ENCODE assay signal across 7 cellular contexts in genomic region chr9:78235296-78235770, GRCh38. TPM values are rescaled to one million over a fixed set of nuclear protein-coding genes. Genes with fewer than 3 reads are reported as not detected.
DNase-seq lines count a peak whose midpoint lies in the region; ATAC-seq and TF ChIP-seq lines count a peak whose summit lies in the region.

No MANE protein-coding gene starts in this region.

- H3K9me3 Mint-ChIP-seq in T-cell, result no peaks in the 10 kb centered on the region

- H3K36me3 Mint-ChIP-seq in T-cell, result peaks cover 9% of the 10 kb centered on the region

- H4K20me1 ChIP-seq in GM23248 (ENCODE audit: insufficient read depth) (no peaks in the 10 kb centered on the region), osteoblast (ENCODE audit: insufficient read depth, low read length) (no peaks in the 10 kb centered on the region)

- peak overlapping the region; percentile 94 to 95 for H3K27ac Mint-ChIP-seq in T-cell

- POLR2A ChIA-PET in T-cell (lab: Charles Lee), result no interaction called here

- H3K9me2 ChIP-seq in GM23248 (ENCODE audit: insufficient read depth), result no peaks in the 10 kb centered on the region

- no peak for TF ChIP-seq CTCF in fibroblast of villous mesenchyme (IDR thresholded peaks at IDR 0.05; ENCODE audit: insufficient read depth, low read depth, low read length)
- TF ChIP-seq CTCF in osteoblast (IDR thresholded peaks at IDR 0.05; ENCODE audit: extremely low read depth, low read depth, low read length), result no peak

- peaks cover 16% of the 10 kb centered on the region for H3K79me2 ChIP-seq in GM23248 (ENCODE audit: insufficient read depth)
- peaks cover 14% of the 10 kb centered on the region for H3K79me2 ChIP-seq in osteoblast (ENCODE audit: insufficient read depth, low read length)

- H3K4me2 ChIP-seq in GM23248 (ENCODE audit: unreplicated experiment), result peak overlapping the region; percentile 93
- peak overlapping the region; percentile 94 for H3K4me2 ChIP-seq in osteoblast (ENCODE audit: insufficient read depth, low read length)

- ATAC-seq in T-cell (replicated peaks in 1 of 4) (peak in 1 of 4 experiments; percentile 0), HG02973 (IDR thresholded peaks at IDR 0.05; ENCODE audit: unreplicated experiment) (no peak)

- peaks cover 31 to 47% (median 32%) of the 10 kb centered on the region in 3 donors for H3K4me1 Mint-ChIP-seq in T-cell

- peaks cover 9% of the 10 kb centered on the region; the same call in 1 of the 2 replicates for H3F3A ChIP-seq in GM23248 (ENCODE audit: insufficient read depth)

- peak; percentile 61 for DNase-seq in GM23248
- no peak for DNase-seq in T-cell
- DNase-seq in fibroblast of villous mesenchyme (ENCODE audit: low read depth), result peak; percentile 51
- DNase-seq in osteoblast (ENCODE audit: insufficient read length, low spot score, missing footprints), result peak; percentile 82
- no peak for DNase-seq in HPDE6-E6E7 (ENCODE audit: extremely low spot score)
- no peak for DNase-seq in NCI-H2081 treated with DMSO at 0.1 percent for 48 hours (lab: John Stamatoyannopoulos, UW)

- in situ Hi-C loops in GM23248 (cut with MboI), result no loop called here

- H3K4me1 ChIP-seq in GM23248 (ENCODE audit: insufficient read depth), result peaks cover 10% of the 10 kb centered on the region; the same call in 1 of the 2 replicates
- no peaks in the 10 kb centered on the region for H3K4me1 ChIP-seq in osteoblast (ENCODE audit: insufficient read depth, low read length)

- 1% methylated on average over 17 of the region's 17 CpGs for WGBS in GM23248 (ENCODE audit: low coverage in 1 of 2, low lambda C conversion rate in 2 of 2, missing lambda C conversion rate in 2 of 2), 2 experiments

- H3K9ac ChIP-seq in GM23248, result peak overlapping the region; percentile 86

- H3K27me3 ChIP-seq in GM23248 (replicated peaks; ENCODE audit: insufficient read depth) (no peaks in the 10 kb centered on the region), osteoblast (ENCODE audit: insufficient read depth, low read length) (no peaks in the 10 kb centered on the region)

- no peaks in the 10 kb centered on the region for H3K9me3 ChIP-seq in GM23248 (ENCODE audit: low read depth)
- H3K9me3 ChIP-seq in osteoblast (ENCODE audit: low read depth, low read length), result no peaks in the 10 kb centered on the region

- peak overlapping the region in 1 of 3 donors; percentile 96 for H3K4me3 Mint-ChIP-seq in T-cell

- CTCF ChIA-PET in T-cell (lab: Charles Lee), result interaction anchor here in 1 of 2 donors (0.7 kb wide), 1 partner anchor 779 kb away, joined by 3 read pairs; no protein-coding TSS in a partner anchor

- H3K27ac ChIP-seq in GM23248 (peak overlapping the region; percentile 70), osteoblast (ENCODE audit: low read depth, low read length) (peak overlapping the region; percentile 62)

- H3K36me3 ChIP-seq in GM23248 (ENCODE audit: low read depth), result no peaks in the 10 kb centered on the region
- no peaks in the 10 kb centered on the region for H3K36me3 ChIP-seq in osteoblast (ENCODE audit: insufficient read depth, low read length)

- H3K4me3 ChIP-seq in GM23248 (peak overlapping the region; percentile 92), fibroblast of villous mesenchyme (ENCODE audit: low read depth, low read length) (peak overlapping the region; percentile 80), osteoblast (ENCODE audit: insufficient read depth, low read length) (peak overlapping the region; percentile 90)

- H3K27me3 Mint-ChIP-seq in T-cell, result no peaks in the 10 kb centered on the region

- H2AFZ ChIP-seq in GM23248 (peak overlapping the region; percentile 98), osteoblast (ENCODE audit: low read length) (peak overlapping the region; percentile 94)

RNA-seq across cellular contexts. Expression of gene CEP78, which starts 0.5 kb away (rescaled TPM):
- 13.8 and 22.9 TPM in 2 replicates for total RNA-seq in GM23248 (2014; rRNA removed; shearing (Covaris generic))
- 9.1 and 10.1 TPM in 2 replicates for polyA plus RNA-seq in GM23248 (2016; fragmentation: Nextera tagmentation; extraction: Ambion mirVana)
- total RNA-seq in T-cell (10 to 100 TPM; 23.2 to 37.4 (median 29.5) TPM), fibroblast of villous mesenchyme (20.0 and 27.6 TPM in 2 replicates), osteoblast (16.6 and 19.2 TPM in 2 replicates)

Comparison
In these comparisons a context has a peak if more than half of its experiments do, and no peak if none do; other contexts are left out.
1. DNase-seq: peak in GM23248 (single experiment), fibroblast of villous mesenchyme (single experiment) and osteoblast (single experiment); none in T-cell (0 of 34), HPDE6-E6E7 (single experiment) and NCI-H2081 treated with DMSO at 0.1 percent for 48 hours (single experiment).
2. Peak in every context shown above with its lines, with median percentiles within 50 percentile points of each other: H3K4me3 ChIP-seq.